17 cellular contexts compared by ENCODE assay signal in genomic region chr2:5969301-5969700, GRCh38.
"Had no signal": no experiment of that assay in that cellular context is flagged by ENCODE, and none has a peak within 500 bp of the region (broad histone marks: within the 10 kb centered on the region; RNA-seq: fewer than 3 reads in every experiment).

No MANE protein-coding gene starts in this region.

- DNase-seq: colonic mucosa; dermis blood vessel endothelial cell; foreskin keratinocyte; hippocampal formation; kidney glomerular epithelial cell; mucosa of descending colon; naive thymus-derived CD8-positive, alpha-beta T cell; occipital lobe; psoas muscle; retina; spleen; stimulated activated CD4-positive, alpha-beta T cell treated with anti-CD3 and anti-CD28 coated beads, Interleukin-15, amount 100 ng/mL, for 24 hours; stimulated activated CD4-positive, alpha-beta T cell treated with anti-CD3 and anti-CD28 coated beads, Interleukin-1b, Interleukin-23, amount 100 ng/mL, for 48 hours; stimulated activated CD4-positive, alpha-beta T cell treated with anti-CD3 and anti-CD28 coated beads, Interleukin-4, amount 100 ng/mL, for 4 hours; stimulated activated naive CD4-positive, alpha-beta T cell; trophoblast cell had no signal

- H3K4me3 Mint-ChIP-seq: naive thymus-derived CD8-positive, alpha-beta T cell; neural crest cell had no signal

- H3K27ac Mint-ChIP-seq: naive thymus-derived CD8-positive, alpha-beta T cell had no signal

- H3K36me3 ChIP-seq: colonic mucosa, spleen had no signal

- H3K4me1 ChIP-seq: colonic mucosa, foreskin keratinocyte, psoas muscle, spleen had no signal

- H3K27me3 ChIP-seq: colonic mucosa, foreskin keratinocyte, spleen had no signal

- H3K4me1 Mint-ChIP-seq: naive thymus-derived CD8-positive, alpha-beta T cell had no signal

- H3K4me3 ChIP-seq: colonic mucosa, mucosa of descending colon, psoas muscle, spleen had no signal

- H3K9me3 ChIP-seq: colonic mucosa, psoas muscle had no signal

- H3K27ac ChIP-seq: colonic mucosa, foreskin keratinocyte, psoas muscle, spleen had no signal

- H3K36me3 Mint-ChIP-seq: naive thymus-derived CD8-positive, alpha-beta T cell had no signal
